In the genomic region with DNA sequence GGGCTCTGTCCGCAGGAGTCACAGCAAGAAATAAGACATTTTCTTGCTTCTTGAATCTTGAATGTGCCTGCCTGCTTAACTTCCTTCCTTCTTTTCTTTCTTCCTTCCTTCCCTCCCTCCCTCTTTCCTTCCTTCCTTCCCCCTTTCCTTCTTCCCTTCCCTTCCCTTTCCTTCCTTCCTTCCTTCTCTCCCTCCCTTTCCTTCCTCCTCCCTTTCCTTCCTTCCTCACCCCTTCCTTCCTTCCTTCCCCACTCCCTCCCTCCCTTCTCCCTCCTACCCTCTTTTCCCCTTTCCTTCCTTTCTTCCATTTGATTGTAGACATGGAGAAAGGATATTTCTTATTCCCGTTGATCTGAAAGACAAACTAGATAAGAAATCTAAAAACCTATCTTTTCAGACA, we compare ENCODE assay signal across 7 cellular contexts.
"Had no signal": no experiment of that assay in that cellular context is flagged by ENCODE, and none has a peak within 500 bp of the region (broad histone marks: within the 10 kb centered on the region; RNA-seq: fewer than 3 reads in every experiment).

No MANE protein-coding gene starts in this region.

- ATAC-seq: K562 had no signal

- FAIRE-seq: HTR-8/SVneo, K562 had no signal

- DNase-seq: IMR-90, KBM-7, KG1 had no signal

- H3K4me3 Mint-ChIP-seq: IgD-negative memory B cell had no signal

- H3K4me1 Mint-ChIP-seq: IgD-negative memory B cell had no signal

- H3K27ac Mint-ChIP-seq: IgD-negative memory B cell had no signal

- H3K27ac ChIP-seq: HL-60 had no signal

- H3K27me3 Mint-ChIP-seq: IgD-negative memory B cell had no signal

- H3K4me3 ChIP-seq: K562 had no signal
